In genomic region chr7:36279251-36279925, GRCh38 we compare ENCODE assay signal across 9 cellular contexts.
DNase-seq lines count a peak whose midpoint lies in the region; ATAC-seq and TF ChIP-seq lines count a peak whose summit lies in the region.
"Had no signal": no experiment of that assay in that cellular context is flagged by ENCODE, and none has a peak within 500 bp of the region (broad histone marks: within the 10 kb centered on the region; RNA-seq: fewer than 3 reads in every experiment).

No MANE protein-coding gene starts in this region.

- no peaks in the 10 kb centered on the region for H3K36me3 ChIP-seq in CD4-positive, CD25-positive, alpha-beta regulatory T cell (ENCODE audit: control insufficient read depth, insufficient read depth, low read length)
- H3K36me3 ChIP-seq in endodermal cell (ENCODE audit: control insufficient read depth, insufficient read depth, low read length) = no peaks in the 10 kb centered on the region

- H3K27ac ChIP-seq in CD4-positive, CD25-positive, alpha-beta regulatory T cell (ENCODE audit: insufficient read depth, low read length, poor library complexity, severe bottlenecking) = no peak overlapping the region
- H3K27ac ChIP-seq in endodermal cell (ENCODE audit: low read depth, low read length) = peak overlapping the region; percentile 61

- no peaks in the 10 kb centered on the region for H3K27me3 ChIP-seq in CD4-positive, CD25-positive, alpha-beta regulatory T cell (ENCODE audit: control insufficient read depth, insufficient read depth, low read length)
- H3K27me3 ChIP-seq in endodermal cell (ENCODE audit: control insufficient read depth, insufficient read depth, low read length, poor library complexity, severe bottlenecking) = no peaks in the 10 kb centered on the region

- H3K4me3 ChIP-seq in CD4-positive, CD25-positive, alpha-beta regulatory T cell (ENCODE audit: low read depth, low read length) = no peak overlapping the region
- H3K4me3 ChIP-seq in endodermal cell (ENCODE audit: low read length) = no peak overlapping the region

- DNase-seq in CD4-positive, CD25-positive, alpha-beta regulatory T cell = no peak
- no peak for DNase-seq in endodermal cell
- no peak for DNase-seq in activated naive CD4-positive, alpha-beta T cell treated with Interleukin-2 at 50 U/mL for 16 hours
- no peak for DNase-seq in NCI-H2171 treated with DMSO at 0.1 percent for 48 hours (lab: John Stamatoyannopoulos, UW)
- no peak for DNase-seq in glomerular visceral epithelial cell (ENCODE audit: extremely low spot score)
- DNase-seq: DMS153 had no signal

- H3K9me3 Mint-ChIP-seq in CD4-positive, CD25-positive, alpha-beta regulatory T cell = no peaks in the 10 kb centered on the region
- no peaks in the 10 kb centered on the region for H3K9me3 Mint-ChIP-seq in endodermal cell

- H3K9ac ChIP-seq in endodermal cell (ENCODE audit: extremely low read depth, low read length, poor library complexity, severe bottlenecking) = no peak overlapping the region

- H3K9me3 ChIP-seq in CD4-positive, CD25-positive, alpha-beta regulatory T cell (ENCODE audit: control insufficient read depth in 2 of 2, low read length in 2 of 2) = no peaks in the 10 kb centered on the region
- H3K9me3 ChIP-seq in endodermal cell (ENCODE audit: control insufficient read depth, low read length) = no peaks in the 10 kb centered on the region

- no peaks in the 10 kb centered on the region for H3K27me3 Mint-ChIP-seq in CD4-positive, CD25-positive, alpha-beta regulatory T cell
- H3K27me3 Mint-ChIP-seq in endodermal cell (ENCODE audit: insufficient read depth) = no peaks in the 10 kb centered on the region

- H3K4me1 ChIP-seq in CD4-positive, CD25-positive, alpha-beta regulatory T cell (ENCODE audit: control insufficient read depth, insufficient read depth, low read length, poor library complexity, severe bottlenecking) = peaks cover 8% of the 10 kb centered on the region
- peaks cover 34% of the 10 kb centered on the region for H3K4me1 ChIP-seq in endodermal cell (ENCODE audit: control insufficient read depth, insufficient read depth, low read length)

- ATAC-seq in CD4-positive, CD25-positive, alpha-beta regulatory T cell (ENCODE audit: low read depth in 2 of 2) = no peak
- ATAC-seq in GM19438 (IDR thresholded peaks at IDR 0.05; ENCODE audit: low read depth, unreplicated experiment) (peak; percentile 76), HG03175 (IDR thresholded peaks at IDR 0.05; ENCODE audit: unreplicated experiment) (peak; percentile 75), HG03457 (IDR thresholded peaks at IDR 0.05; ENCODE audit: unreplicated experiment) (no peak)

- no peak for TF ChIP-seq CTCF in endodermal cell (conservative IDR thresholded peaks at IDR 0.05)

- WGBS in endodermal cell (ENCODE audit: insufficient coverage in 1 of 2, insufficient read length in 1 of 2), 2 experiments = 80 to 83% methylated on average over 6 to 9 of the region's 9 CpGs

- H3K4me3 Mint-ChIP-seq in CD4-positive, CD25-positive, alpha-beta regulatory T cell = no peak overlapping the region
- H3K4me3 Mint-ChIP-seq in endodermal cell = peak overlapping the region; percentile 17

- peak overlapping the region in 2 of 3 donors; percentile 22 to 42 for H3K27ac Mint-ChIP-seq in CD4-positive, CD25-positive, alpha-beta regulatory T cell
- peak overlapping the region; percentile 94 for H3K27ac Mint-ChIP-seq in endodermal cell

- peaks cover 0 to 22% (median 9%) of the 10 kb centered on the region in 4 donors for H3K4me1 Mint-ChIP-seq in CD4-positive, CD25-positive, alpha-beta regulatory T cell
- peaks cover 84% of the 10 kb centered on the region for H3K4me1 Mint-ChIP-seq in endodermal cell

- H3K36me3 Mint-ChIP-seq in CD4-positive, CD25-positive, alpha-beta regulatory T cell = no peaks in the 10 kb centered on the region
- no peaks in the 10 kb centered on the region for H3K36me3 Mint-ChIP-seq in endodermal cell (ENCODE audit: low read depth)

Comparison
In these comparisons a context has a peak if more than half of its experiments do, and no peak if none do; other contexts are left out.
1. ATAC-seq: peak in GM19438 (single experiment) and HG03175 (single experiment); none in CD4-positive, CD25-positive, alpha-beta regulatory T cell (0 of 2) and HG03457 (single experiment).